ENCODE assay signal across 24 cellular contexts in the genomic region with DNA sequence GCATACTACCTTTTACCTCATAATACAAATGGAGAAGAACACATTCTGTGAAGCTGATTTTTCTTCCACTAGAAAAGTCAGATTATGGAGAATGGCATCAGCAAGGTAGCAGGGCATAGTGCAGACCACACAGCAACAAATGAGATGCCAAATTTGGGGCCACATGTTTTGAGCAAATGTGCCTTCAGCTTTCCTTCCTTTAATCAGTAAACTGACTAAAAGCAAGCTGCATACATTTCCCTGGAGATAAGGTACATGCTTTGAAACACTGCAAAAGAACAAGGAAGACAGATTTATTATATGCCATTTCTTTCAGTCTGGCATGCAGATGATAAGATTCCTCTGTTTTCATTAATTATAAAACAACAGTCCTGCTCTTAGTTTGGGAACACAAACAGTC.
"Had no signal": no experiment of that assay in that cellular context is flagged by ENCODE, and none has a peak within 500 bp of the region (broad histone marks: within the 10 kb centered on the region; RNA-seq: fewer than 3 reads in every experiment).

No MANE protein-coding gene starts in this region.

- H3K9me3 ChIP-seq: ascending aorta, Peyer's patch had no signal

- H3K4me1 ChIP-seq: Peyer's patch had no signal

- H3K27me3 ChIP-seq: ascending aorta, Peyer's patch had no signal

- DNase-seq: activated CD4-positive, alpha-beta T cell treated with anti-CD3 and anti-CD28 coated beads for 48 hours; activated CD4-positive, alpha-beta T cell treated with anti-CD3 and anti-CD28 coated beads, Interleukin-2, amount 50 U/mL, for 4 hours; activated CD4-positive, CD25-positive, alpha-beta regulatory T cell treated with anti-CD3 and anti-CD28 coated beads, Interleukin-2, amount 50 U/mL, for 72 hours; activated CD8-positive, alpha-beta memory T cell treated with anti-CD3 and anti-CD28 coated beads, Interleukin-2, amount 10 ng/mL, durations not matched to agents 7 days and 5 days; activated CD8-positive, alpha-beta T cell treated with anti-CD3 and anti-CD28 coated beads, Interleukin-2, amount 10 ng/mL, durations not matched to agents 7 days and 5 days; activated effector memory CD4-positive, alpha-beta T cell treated with Interleukin-2 at 50 U/mL for 16 hours; activated naive CD4-positive, alpha-beta T cell; activated T-cell treated with anti-CD3 and anti-CD28 coated beads, Interleukin-2, amount 50 U/mL, for 24 hours; amniotic stem cell; KBM-7; NCI-H1092; NCI-H1417; NCI-H1930; NCI-H2171; NCI-H2227 treated with DMSO at 0.1 percent for 48 hours; NCI-H69; NK-92 treated with Interleukin-12 subunit alpha and Interleukin-12 subunit beta, amount 100 ng/mL, for 24 hours; Peyer's patch; Right ventricle myocardium superior; T-cell; T-helper 2 cell; T1000 had no signal

- H3K36me3 ChIP-seq: ascending aorta, Peyer's patch had no signal

- H3K27ac ChIP-seq: ascending aorta, Peyer's patch, RWPE1 had no signal

- H3K4me3 ChIP-seq: ascending aorta, Peyer's patch had no signal

- ATAC-seq: activated CD8-positive, alpha-beta memory T cell treated with anti-CD3 and anti-CD28 coated beads, Interleukin-2, amount 10 ng/mL, durations not matched to agents 7 days and 5 days; activated CD8-positive, alpha-beta T cell treated with anti-CD3 and anti-CD28 coated beads, Interleukin-2, amount 10 ng/mL, durations not matched to agents 7 days and 5 days; T-cell had no signal
